ENCODE assay signal across 1 cellular context in the genomic region with DNA sequence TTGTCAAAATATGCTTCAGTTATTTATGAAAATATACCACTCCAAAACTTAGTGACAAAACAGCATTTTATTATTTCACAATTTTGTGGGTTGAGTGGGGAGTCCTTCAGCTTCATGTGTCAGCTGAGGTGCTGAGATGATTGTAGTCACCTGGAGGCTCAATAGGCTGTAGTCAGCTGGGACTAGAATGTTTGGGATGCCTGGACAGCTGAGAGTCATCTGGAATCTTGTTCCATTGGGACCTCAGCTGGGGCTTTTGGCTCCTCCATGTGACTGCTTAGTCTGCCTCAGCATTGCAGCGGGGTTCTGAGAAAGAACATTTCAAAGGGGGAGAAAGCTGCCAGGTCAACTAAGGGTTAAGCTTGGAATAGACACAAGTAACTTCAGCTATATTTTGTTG.
TF ChIP-seq lines count a peak whose summit lies in the region.

No MANE protein-coding gene starts in this region.

TF ChIP-seq in WTC11, 78 proteins besides CTCF, POLR2A, EP300 and RAD21 (continued from another document):
- TF ChIP-seq, protein P1, sequence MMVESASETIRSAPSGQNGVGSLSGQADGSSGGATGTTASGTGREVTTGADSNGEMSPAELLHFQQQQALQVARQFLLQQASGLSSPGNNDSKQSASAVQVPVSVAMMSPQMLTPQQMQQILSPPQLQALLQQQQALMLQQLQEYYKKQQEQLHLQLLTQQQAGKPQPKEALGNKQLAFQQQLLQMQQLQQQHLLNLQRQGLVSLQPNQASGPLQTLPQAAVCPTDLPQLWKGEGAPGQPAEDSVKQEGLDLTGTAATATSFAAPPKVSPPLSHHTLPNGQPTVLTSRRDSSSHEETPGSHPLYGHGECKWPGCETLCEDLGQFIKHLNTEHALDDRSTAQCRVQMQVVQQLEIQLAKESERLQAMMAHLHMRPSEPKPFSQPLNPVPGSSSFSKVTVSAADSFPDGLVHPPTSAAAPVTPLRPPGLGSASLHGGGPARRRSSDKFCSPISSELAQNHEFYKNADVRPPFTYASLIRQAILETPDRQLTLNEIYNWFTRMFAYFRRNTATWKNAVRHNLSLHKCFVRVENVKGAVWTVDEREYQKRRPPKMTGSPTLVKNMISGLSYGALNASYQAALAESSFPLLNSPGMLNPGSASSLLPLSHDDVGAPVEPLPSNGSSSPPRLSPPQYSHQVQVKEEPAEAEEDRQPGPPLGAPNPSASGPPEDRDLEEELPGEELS (CRISPR knock-in tag; IDR thresholded peaks at IDR 0.05): no peak
- TF ChIP-seq, protein P2, sequence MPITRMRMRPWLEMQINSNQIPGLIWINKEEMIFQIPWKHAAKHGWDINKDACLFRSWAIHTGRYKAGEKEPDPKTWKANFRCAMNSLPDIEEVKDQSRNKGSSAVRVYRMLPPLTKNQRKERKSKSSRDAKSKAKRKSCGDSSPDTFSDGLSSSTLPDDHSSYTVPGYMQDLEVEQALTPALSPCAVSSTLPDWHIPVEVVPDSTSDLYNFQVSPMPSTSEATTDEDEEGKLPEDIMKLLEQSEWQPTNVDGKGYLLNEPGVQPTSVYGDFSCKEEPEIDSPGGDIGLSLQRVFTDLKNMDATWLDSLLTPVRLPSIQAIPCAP (CRISPR knock-in tag; IDR thresholded peaks at IDR 0.05): no peak
- TF ChIP-seq TEAD1 (CRISPR knock-in tag; IDR thresholded peaks at IDR 0.05): no peak
- TF ChIP-seq, protein P3, sequence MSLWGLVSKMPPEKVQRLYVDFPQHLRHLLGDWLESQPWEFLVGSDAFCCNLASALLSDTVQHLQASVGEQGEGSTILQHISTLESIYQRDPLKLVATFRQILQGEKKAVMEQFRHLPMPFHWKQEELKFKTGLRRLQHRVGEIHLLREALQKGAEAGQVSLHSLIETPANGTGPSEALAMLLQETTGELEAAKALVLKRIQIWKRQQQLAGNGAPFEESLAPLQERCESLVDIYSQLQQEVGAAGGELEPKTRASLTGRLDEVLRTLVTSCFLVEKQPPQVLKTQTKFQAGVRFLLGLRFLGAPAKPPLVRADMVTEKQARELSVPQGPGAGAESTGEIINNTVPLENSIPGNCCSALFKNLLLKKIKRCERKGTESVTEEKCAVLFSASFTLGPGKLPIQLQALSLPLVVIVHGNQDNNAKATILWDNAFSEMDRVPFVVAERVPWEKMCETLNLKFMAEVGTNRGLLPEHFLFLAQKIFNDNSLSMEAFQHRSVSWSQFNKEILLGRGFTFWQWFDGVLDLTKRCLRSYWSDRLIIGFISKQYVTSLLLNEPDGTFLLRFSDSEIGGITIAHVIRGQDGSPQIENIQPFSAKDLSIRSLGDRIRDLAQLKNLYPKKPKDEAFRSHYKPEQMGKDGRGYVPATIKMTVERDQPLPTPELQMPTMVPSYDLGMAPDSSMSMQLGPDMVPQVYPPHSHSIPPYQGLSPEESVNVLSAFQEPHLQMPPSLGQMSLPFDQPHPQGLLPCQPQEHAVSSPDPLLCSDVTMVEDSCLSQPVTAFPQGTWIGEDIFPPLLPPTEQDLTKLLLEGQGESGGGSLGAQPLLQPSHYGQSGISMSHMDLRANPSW (CRISPR knock-in tag; conservative IDR thresholded peaks at IDR 0.05; ENCODE audit: low read depth): no peak
- TF ChIP-seq, protein P4, sequence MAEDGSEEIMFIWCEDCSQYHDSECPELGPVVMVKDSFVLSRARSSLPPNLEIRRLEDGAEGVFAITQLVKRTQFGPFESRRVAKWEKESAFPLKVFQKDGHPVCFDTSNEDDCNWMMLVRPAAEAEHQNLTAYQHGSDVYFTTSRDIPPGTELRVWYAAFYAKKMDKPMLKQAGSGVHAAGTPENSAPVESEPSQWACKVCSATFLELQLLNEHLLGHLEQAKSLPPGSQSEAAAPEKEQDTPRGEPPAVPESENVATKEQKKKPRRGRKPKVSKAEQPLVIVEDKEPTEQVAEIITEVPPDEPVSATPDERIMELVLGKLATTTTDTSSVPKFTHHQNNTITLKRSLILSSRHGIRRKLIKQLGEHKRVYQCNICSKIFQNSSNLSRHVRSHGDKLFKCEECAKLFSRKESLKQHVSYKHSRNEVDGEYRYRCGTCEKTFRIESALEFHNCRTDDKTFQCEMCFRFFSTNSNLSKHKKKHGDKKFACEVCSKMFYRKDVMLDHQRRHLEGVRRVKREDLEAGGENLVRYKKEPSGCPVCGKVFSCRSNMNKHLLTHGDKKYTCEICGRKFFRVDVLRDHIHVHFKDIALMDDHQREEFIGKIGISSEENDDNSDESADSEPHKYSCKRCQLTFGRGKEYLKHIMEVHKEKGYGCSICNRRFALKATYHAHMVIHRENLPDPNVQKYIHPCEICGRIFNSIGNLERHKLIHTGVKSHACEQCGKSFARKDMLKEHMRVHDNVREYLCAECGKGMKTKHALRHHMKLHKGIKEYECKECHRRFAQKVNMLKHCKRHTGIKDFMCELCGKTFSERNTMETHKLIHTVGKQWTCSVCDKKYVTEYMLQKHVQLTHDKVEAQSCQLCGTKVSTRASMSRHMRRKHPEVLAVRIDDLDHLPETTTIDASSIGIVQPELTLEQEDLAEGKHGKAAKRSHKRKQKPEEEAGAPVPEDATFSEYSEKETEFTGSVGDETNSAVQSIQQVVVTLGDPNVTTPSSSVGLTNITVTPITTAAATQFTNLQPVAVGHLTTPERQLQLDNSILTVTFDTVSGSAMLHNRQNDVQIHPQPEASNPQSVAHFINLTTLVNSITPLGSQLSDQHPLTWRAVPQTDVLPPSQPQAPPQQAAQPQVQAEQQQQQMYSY (CRISPR knock-in tag; IDR thresholded peaks at IDR 0.05): no peak
- no peak for TF ChIP-seq ZNF232 (CRISPR knock-in tag; IDR thresholded peaks at IDR 0.05)
- no peak for TF ChIP-seq GTF2I (CRISPR knock-in tag; conservative IDR thresholded peaks at IDR 0.05)
- no peak for TF ChIP-seq ZNF396 (CRISPR knock-in tag; IDR thresholded peaks at IDR 0.05; ENCODE audit: borderline replicate concordance)
- TF ChIP-seq, protein P5, sequence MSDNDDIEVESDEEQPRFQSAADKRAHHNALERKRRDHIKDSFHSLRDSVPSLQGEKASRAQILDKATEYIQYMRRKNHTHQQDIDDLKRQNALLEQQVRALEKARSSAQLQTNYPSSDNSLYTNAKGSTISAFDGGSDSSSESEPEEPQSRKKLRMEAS (CRISPR knock-in tag; IDR thresholded peaks at IDR 0.05): no peak
- TF ChIP-seq, protein P6, sequence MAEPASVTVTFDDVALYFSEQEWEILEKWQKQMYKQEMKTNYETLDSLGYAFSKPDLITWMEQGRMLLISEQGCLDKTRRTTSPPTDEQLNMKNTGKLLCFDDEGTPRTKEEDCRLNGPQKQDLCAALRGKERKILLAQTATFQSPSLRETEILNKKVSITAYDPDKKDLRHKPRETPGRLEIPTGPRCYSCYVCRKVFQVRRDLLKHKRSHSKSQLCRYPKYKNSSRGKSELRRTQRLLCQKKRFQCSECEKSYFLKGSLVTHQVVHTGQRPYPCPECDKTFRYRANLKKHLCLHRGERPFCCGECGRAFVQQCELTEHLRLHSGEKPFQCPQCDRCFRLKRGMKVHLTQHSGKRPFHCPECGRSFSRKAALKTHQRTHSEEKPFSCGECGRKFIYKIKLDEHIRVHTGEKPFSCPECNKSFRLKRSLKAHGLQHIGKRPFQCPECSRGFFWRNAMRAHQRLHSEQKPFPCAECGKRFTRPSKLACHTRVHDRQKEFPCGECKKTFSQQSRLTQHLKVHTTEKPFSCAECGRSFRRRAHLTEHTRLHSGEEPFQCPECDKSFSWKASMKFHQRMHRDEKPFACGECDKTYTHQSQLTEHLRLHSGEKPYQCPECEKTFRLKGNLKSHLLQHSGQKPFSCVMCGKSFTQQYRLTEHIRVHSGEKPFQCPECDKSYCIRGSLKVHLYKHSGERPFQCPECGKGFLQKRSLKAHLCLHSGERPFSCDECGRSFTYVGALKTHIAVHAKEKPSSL (CRISPR knock-in tag; conservative IDR thresholded peaks at IDR 0.05): no peak
- no peak for TF ChIP-seq FOXJ3 (CRISPR knock-in tag; IDR thresholded peaks at IDR 0.05; ENCODE audit: borderline replicate concordance)
- TF ChIP-seq, protein P7, sequence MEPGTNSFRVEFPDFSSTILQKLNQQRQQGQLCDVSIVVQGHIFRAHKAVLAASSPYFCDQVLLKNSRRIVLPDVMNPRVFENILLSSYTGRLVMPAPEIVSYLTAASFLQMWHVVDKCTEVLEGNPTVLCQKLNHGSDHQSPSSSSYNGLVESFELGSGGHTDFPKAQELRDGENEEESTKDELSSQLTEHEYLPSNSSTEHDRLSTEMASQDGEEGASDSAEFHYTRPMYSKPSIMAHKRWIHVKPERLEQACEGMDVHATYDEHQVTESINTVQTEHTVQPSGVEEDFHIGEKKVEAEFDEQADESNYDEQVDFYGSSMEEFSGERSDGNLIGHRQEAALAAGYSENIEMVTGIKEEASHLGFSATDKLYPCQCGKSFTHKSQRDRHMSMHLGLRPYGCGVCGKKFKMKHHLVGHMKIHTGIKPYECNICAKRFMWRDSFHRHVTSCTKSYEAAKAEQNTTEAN (CRISPR knock-in tag; IDR thresholded peaks at IDR 0.05): no peak
- no peak for TF ChIP-seq CBFB (CRISPR knock-in tag; IDR thresholded peaks at IDR 0.05; ENCODE audit: low read depth)
